ENCODE assay signal across 8 cellular contexts in the genomic region with DNA sequence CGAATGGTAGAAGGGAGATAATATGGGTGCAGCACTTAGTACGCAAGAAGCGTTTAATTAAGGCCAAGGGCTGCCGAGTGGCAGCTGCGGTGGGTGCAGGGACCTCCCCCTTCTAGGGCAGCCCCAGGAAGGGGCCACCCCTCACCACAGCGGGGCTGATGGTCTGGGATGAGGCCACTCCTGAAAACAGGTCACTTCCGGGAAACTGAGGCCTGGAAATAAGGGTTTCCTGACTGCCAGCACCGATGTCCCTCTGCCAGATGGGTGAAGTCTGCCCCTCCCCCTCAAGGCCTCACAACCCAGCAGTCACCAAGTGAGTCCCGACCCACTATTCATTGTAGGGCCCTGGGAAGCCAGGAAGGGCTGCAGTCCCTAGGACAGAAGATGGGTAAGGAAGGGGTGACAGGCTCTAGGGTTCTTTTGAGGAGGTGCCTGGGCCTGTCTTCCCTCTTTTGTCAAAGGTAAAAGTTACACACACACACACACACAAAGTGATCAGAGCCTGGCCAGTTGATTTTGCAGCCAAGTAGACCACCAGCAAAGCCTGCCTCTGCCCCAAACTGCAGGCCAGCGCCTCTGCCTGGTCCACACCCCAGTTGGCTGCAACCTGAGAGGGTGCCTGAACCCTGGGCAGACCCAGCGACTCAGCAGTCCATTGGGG. TPM values are rescaled to one million over a fixed set of nuclear protein-coding genes. Genes with fewer than 3 reads are reported as not detected.
DNase-seq lines count a peak whose midpoint lies in the region; ATAC-seq and TF ChIP-seq lines count a peak whose summit lies in the region.

No MANE protein-coding gene starts in this region.

- H2AK9ac ChIP-seq in IMR-90 (replicated peaks; ENCODE audit: low read depth, low read length, poor library complexity): peak overlapping the region; percentile 99

- peak overlapping the region; percentile 100 for H3K14ac ChIP-seq in IMR-90 (replicated peaks; ENCODE audit: low read depth, low read length)

- H2AFZ ChIP-seq in IMR-90 (replicated peaks; ENCODE audit: low read length, poor library complexity): peak overlapping the region; percentile 88

- DNase-seq in activated CD4-positive, alpha-beta T cell treated with anti-CD3 and anti-CD28 coated beads for 36 hours: peak; percentile 66
- DNase-seq in activated CD4-positive, alpha-beta T cell treated with anti-CD3 and anti-CD28 coated beads, Interleukin-2, amount 50 U/mL, for 4 hours: no peak
- DNase-seq in IMR-90 (no peak), ascending aorta (ENCODE audit: low spot score in 2 of 2) (no peak), left lung (no peak), testis (no peak), ecto neural progenitor cell (ENCODE audit: low spot score) (no peak)
- DNase-seq in stimulated activated CD4-positive, alpha-beta T cell treated with anti-CD3 and anti-CD28 coated beads, Interleukin-1b, Interleukin-23, amount 100 ng/mL, for 48 hours: no peak

- H3K9me1 ChIP-seq in IMR-90 (ENCODE audit: insufficient read depth, low read length): peaks cover 35% of the 10 kb centered on the region

- TF ChIP-seq RAD21 in IMR-90 (IDR thresholded peaks at IDR 0.05; ENCODE audit: low read length): no peak

- in situ Hi-C loops in IMR-90 (cut with MboI; ENCODE audit: low sequenced_read_pairs): no loop called here

- H3K4ac ChIP-seq in IMR-90 (ENCODE audit: low read depth, low read length): peak overlapping the region; percentile 99

- TF ChIP-seq POLR2A in IMR-90 (IDR thresholded peaks at IDR 0.05; ENCODE audit: low read depth, low read length): no peak
- no peak for TF ChIP-seq POLR2A in testis (IDR thresholded peaks at IDR 0.05)

- H3K56ac ChIP-seq in IMR-90 (ENCODE audit: extremely low read depth, insufficient read depth, low read length): no peak overlapping the region; the same call in 1 of the 2 replicates

- peak overlapping the region; percentile 97 for H2AK5ac ChIP-seq in IMR-90 (ENCODE audit: low read depth, low read length)

- intact Hi-C loops in activated CD4-positive, alpha-beta T cell treated with anti-CD3 and anti-CD28 coated beads for 36 hours (cut with DNase I, micrococcal nuclease): loop anchor here (1.0 to 5.0 kb wide), 3 partner anchors 12 to 358 kb away; partner anchors contain the start of genes ALKBH5 (in 1 of the 2) and SREBF1 (in 1 of the 2)
- intact Hi-C loops in IMR-90 (cut with micrococcal nuclease) (no loop called here), ascending aorta (cut with DNase I) (no loop called here), left lung (cut with DNase I) (no loop called here), testis (cut with DNase I; ENCODE audit: low total_unique reads) (no loop called here)

- peak; percentile 53 for ATAC-seq in activated CD4-positive, alpha-beta T cell treated with anti-CD3 and anti-CD28 coated beads for 36 hours
- ATAC-seq in IMR-90 (ENCODE audit: low read depth) (no peak), left lung (peak; percentile 6)

- H3K23ac ChIP-seq in IMR-90 (ENCODE audit: low read depth, low read length): peak overlapping the region; percentile 100

- no peak overlapping the region for H3K4me3 ChIP-seq in IMR-90 (ENCODE audit: insufficient read depth, low read depth, low read length)
- H3K4me3 ChIP-seq in ascending aorta: peak overlapping the region; percentile 51 to 62
- peak overlapping the region; percentile 21 to 50 for H3K4me3 ChIP-seq in left lung
- peak overlapping the region; percentile 43 to 57 for H3K4me3 ChIP-seq in testis

- no peaks in the 10 kb centered on the region for H3K27me3 Mint-ChIP-seq in activated CD4-positive, alpha-beta T cell treated with anti-CD3 and anti-CD28 coated beads for 36 hours

- H3K27ac Mint-ChIP-seq in activated CD4-positive, alpha-beta T cell treated with anti-CD3 and anti-CD28 coated beads for 36 hours: peak overlapping the region; percentile 96

- H2BK120ac ChIP-seq in IMR-90 (ENCODE audit: low read depth, low read length): peak overlapping the region; percentile 98

- H3K9me3 ChIP-seq in IMR-90 (ENCODE audit: control insufficient read depth, insufficient read depth, low read length): no peaks in the 10 kb centered on the region
- H3K9me3 ChIP-seq in ascending aorta: no peaks in the 10 kb centered on the region
- no peaks in the 10 kb centered on the region for H3K9me3 ChIP-seq in left lung
- H3K9me3 ChIP-seq in testis: no peaks in the 10 kb centered on the region

- peaks cover 88% of the 10 kb centered on the region for H3K4me1 Mint-ChIP-seq in activated CD4-positive, alpha-beta T cell treated with anti-CD3 and anti-CD28 coated beads for 36 hours

- H3K9me3 Mint-ChIP-seq in activated CD4-positive, alpha-beta T cell treated with anti-CD3 and anti-CD28 coated beads for 36 hours (ENCODE audit: low read depth): no peaks in the 10 kb centered on the region

- dilution Hi-C loops in IMR-90 (cut with HindIII; ENCODE audit: low sequenced_read_pairs, unreplicated experiment): no loop called here

- TF ChIP-seq CTCF in IMR-90 (conservative IDR thresholded peaks at IDR 0.05; ENCODE audit: low read depth, low read length): no peak
- no peak for TF ChIP-seq CTCF in ascending aorta (IDR thresholded peaks at IDR 0.05)
- TF ChIP-seq CTCF in left lung (IDR thresholded peaks at IDR 0.05): no peak
- no peak for TF ChIP-seq CTCF in testis (IDR thresholded peaks at IDR 0.05)

- H3K4me2 ChIP-seq in IMR-90 (ENCODE audit: low read depth, low read length): peak overlapping the region; percentile 87

- peak overlapping the region; percentile 42 for H4K5ac ChIP-seq in IMR-90 (ENCODE audit: low read depth, low read length)

- H4K91ac ChIP-seq in IMR-90 (ENCODE audit: insufficient read depth, low read depth, low read length): peak overlapping the region; percentile 91

- H2BK5ac ChIP-seq in IMR-90 (ENCODE audit: low read depth, low read length, poor library complexity, severe bottlenecking): peak overlapping the region; percentile 71

- H3K36me3 ChIP-seq in IMR-90 (ENCODE audit: control insufficient read depth, insufficient read depth, low read length): peaks cover 8% of the 10 kb centered on the region; the same call in 1 of the 2 replicates
- H3K36me3 ChIP-seq in ascending aorta: peaks cover 0 to 7% of the 10 kb centered on the region in 2 donors
- H3K36me3 ChIP-seq in left lung: peaks cover 0 to 22% of the 10 kb centered on the region in 2 donors
- no peaks in the 10 kb centered on the region for H3K36me3 ChIP-seq in testis (ENCODE audit: low read depth, missing control alignments)

- H3K4me1 ChIP-seq in IMR-90 (ENCODE audit: control insufficient read depth, insufficient read depth, low read length) (peaks cover 51% of the 10 kb centered on the region), ascending aorta (peaks cover 37 to 38% of the 10 kb centered on the region in 2 donors), left lung (peaks cover 53 to 78% of the 10 kb centered on the region in 2 donors), testis (peaks cover 62% of the 10 kb centered on the region)

- H4K8ac ChIP-seq in IMR-90 (ENCODE audit: low read depth in 2 of 2, low read length in 2 of 2): peak overlapping the region; percentile 5 to 91; a peak in 3 of 4 replicates

- peaks cover 83% of the 10 kb centered on the region for H4K20me1 ChIP-seq in IMR-90 (ENCODE audit: insufficient read depth, low read length)

- H3K9ac ChIP-seq in IMR-90 (ENCODE audit: low read depth, low read length): peak overlapping the region; percentile 54

- H3K27me3 ChIP-seq in IMR-90 (ENCODE audit: control insufficient read depth, insufficient read depth, low read length) (no peaks in the 10 kb centered on the region), ascending aorta (no peaks in the 10 kb centered on the region), left lung (no peaks in the 10 kb centered on the region), testis (no peaks in the 10 kb centered on the region)

- H2BK15ac ChIP-seq in IMR-90 (ENCODE audit: low read depth, low read length): peak overlapping the region; percentile 55; the same call in 2 of the 3 replicates

- POLR2A ChIA-PET in activated CD4-positive, alpha-beta T cell treated with anti-CD3 and anti-CD28 coated beads for 36 hours (lab: Charles Lee): interaction anchor here (1.0 to 2.9 kb wide), 4 partner anchors 10 to 26 kb away, joined by 4 to 14 read pairs (median 8); partner anchors contain the start of gene SREBF1
- POLR2A ChIA-PET in IMR-90 (lab: Charles Lee; ENCODE audit: unreplicated experiment): no interaction called here

- peaks cover 32% of the 10 kb centered on the region for H3K36me3 Mint-ChIP-seq in activated CD4-positive, alpha-beta T cell treated with anti-CD3 and anti-CD28 coated beads for 36 hours (ENCODE audit: low read depth)

- peak overlapping the region; percentile 72 for H3K4me3 Mint-ChIP-seq in activated CD4-positive, alpha-beta T cell treated with anti-CD3 and anti-CD28 coated beads for 36 hours

- CTCF ChIA-PET in activated CD4-positive, alpha-beta T cell treated with anti-CD3 and anti-CD28 coated beads for 36 hours (lab: Charles Lee): interaction anchor here (1.0 to 1.7 kb wide), 3 partner anchors 9 to 145 kb away, joined by 3 to 6 read pairs (median 5); no protein-coding TSS in a partner anchor
- CTCF ChIA-PET in IMR-90 (lab: Yijun Ruan, JAX): no interaction called here

- H3K27ac ChIP-seq in IMR-90 (ENCODE audit: insufficient read depth, low read length) (peak overlapping the region; percentile 96), ascending aorta (peak overlapping the region; percentile 64 to 72), left lung (peak overlapping the region; percentile 77 to 86), testis (peak overlapping the region; percentile 73 to 90)

- H3K18ac ChIP-seq in IMR-90 (ENCODE audit: low read depth, low read length): peak overlapping the region; percentile 92

- peak overlapping the region; percentile 91 for H2BK20ac ChIP-seq in IMR-90 (ENCODE audit: low read depth, low read length)

- H3K79me1 ChIP-seq in IMR-90 (ENCODE audit: low read depth in 1 of 2, low read length in 2 of 2): peaks cover 38 to 94% of the 10 kb centered on the region in 2 experiments

- 35% methylated on average over 2 of the region's 11 CpGs; no CpG with 5 or more reads in 1 of the 2 experiments for WGBS in IMR-90 (ENCODE audit: extremely low coverage in 2 of 2, insufficient read length in 1 of 2), 2 experiments
- 9 to 15% methylated on average over 7 to 11 of the region's 11 CpGs for WGBS in testis, 2 donors

- no TSS peak for BruUV-seq in IMR-90 (replicated peaks; lab: Mats Ljungman, UMichigan)

TF ChIP-seq in IMR-90, 13 proteins besides CTCF, POLR2A, EP300 and RAD21:
- no peak for TF ChIP-seq NFE2L2 (IDR thresholded peaks at IDR 0.05; ENCODE audit: low read depth, low read length)
- TF ChIP-seq FOS (IDR thresholded peaks at IDR 0.05; ENCODE audit: low read depth, low read length): no peak
- TF ChIP-seq CEBPB (IDR thresholded peaks at IDR 0.05; ENCODE audit: low read depth, low read length): no peak

RNA-seq across cellular contexts. Expression of gene SREBF1, which starts 12.5 kb away (rescaled TPM):
- total RNA-seq in activated CD4-positive, alpha-beta T cell treated with anti-CD3 and anti-CD28 coated beads for 36 hours: 10 to 100 TPM; 87.6 to 97.2 TPM
- 3.3 and 3.4 TPM in 2 replicates for total RNA-seq in IMR-90 (2012; rRNA removed)
- polyA plus RNA-seq in IMR-90 (2012; rRNA removed): 20.4 and 22.3 TPM in 2 replicates
- polyA plus RNA-seq in IMR-90 (2012; cell fraction: cytosol; rRNA removed): 16.2 and 23.6 TPM in 2 replicates
- 82.8 and 188 TPM in 2 replicates for polyA plus RNA-seq in IMR-90 (2012; cell fraction: nucleus; rRNA removed; ENCODE audit: low replicate concordance)
- 141 TPM for total RNA-seq in ascending aorta
- total RNA-seq in left lung: 100 to 1,000 TPM; 112 to 122 TPM
- 100 to 1,000 TPM; 239 to 256 TPM for total RNA-seq in testis
- polyA plus RNA-seq in testis (ENCODE audit: insufficient read depth, low read depth, low replicate concordance): 142 TPM

Comparison
In these comparisons a context has a peak if more than half of its experiments do, and no peak if none do; other contexts are left out.
1. RNA of gene SREBF1, which starts 12.5 kb away (total RNA-seq): 239 to 256 TPM in testis, 141 TPM in ascending aorta (single experiment), 112 to 122 TPM in left lung and 87.6 to 97.2 TPM in activated CD4-positive, alpha-beta T cell treated with anti-CD3 and anti-CD28 coated beads for 36 hours; 3.3 to 3.4 TPM in IMR-90; every median in the first group is over 10 times any median in the second.
2. intact Hi-C loops: an anchor here in activated CD4-positive, alpha-beta T cell treated with anti-CD3 and anti-CD28 coated beads for 36 hours (1.0 to 5.0 kb wide); none called in IMR-90, ascending aorta, left lung and testis.
3. Peak in every context shown above with its lines, with median percentiles within 50 percentile points of each other: H3K27ac ChIP-seq.